Comparison of ENCODE assay signal across 18 cellular contexts in genomic region chr12:125246346-125246656, GRCh38.
DNase-seq lines count a peak whose midpoint lies in the region; ATAC-seq, FAIRE-seq and TF ChIP-seq lines count a peak whose summit lies in the region.
"Had no signal": no experiment of that assay in that cellular context is flagged by ENCODE, and none has a peak within 500 bp of the region (broad histone marks: within the 10 kb centered on the region; RNA-seq: fewer than 3 reads in every experiment).

No MANE protein-coding gene starts in this region.

- no peaks in the 10 kb centered on the region for H3K79me2 ChIP-seq in astrocyte (ENCODE audit: insufficient read depth, low read length)

- H3K27me3 Mint-ChIP-seq in astrocyte (ENCODE audit: low read depth, unreplicated experiment) (peaks cover 7% of the 10 kb centered on the region), glutamatergic neuron (ENCODE audit: unreplicated experiment) (peaks cover 16% of the 10 kb centered on the region), endothelial cell (ENCODE audit: unreplicated experiment) (no peaks in the 10 kb centered on the region)

- 15 to 27% (median 19%) methylated on average over 9 of the region's 9 CpGs for WGBS in psoas muscle, 3 donors

- H3K4me2 ChIP-seq in astrocyte (ENCODE audit: low read length), result peak overlapping the region; percentile 42
- H3K4me2 ChIP-seq: BLaER1 had no signal

- H3K27me3 ChIP-seq in astrocyte (ENCODE audit: insufficient read depth, low read length) (no peaks in the 10 kb centered on the region), psoas muscle (ENCODE audit: insufficient read depth in 3 of 3, low read length in 2 of 3) (peaks cover 0 to 9% (median 5%) of the 10 kb centered on the region in 3 donors), brain microvascular endothelial cell (replicated peaks) (no peaks in the 10 kb centered on the region)
- H3K27me3 ChIP-seq: BLaER1 had no signal

- no peak overlapping the region for H3K4me3 ChIP-seq in astrocyte (ENCODE audit: insufficient read depth, low read depth, low read length)
- H3K4me3 ChIP-seq in psoas muscle, result no peak overlapping the region
- H3K4me3 ChIP-seq in brain microvascular endothelial cell (ENCODE audit: low read depth, low read length), result no peak overlapping the region
- H3K4me3 ChIP-seq: BLaER1, MG63 had no signal

- DNase-seq in astrocyte (ENCODE audit: low read depth) (no peak), glutamatergic neuron (no peak), psoas muscle (no peak), endothelial cell (ENCODE audit: low spot score) (no peak), brain microvascular endothelial cell (no peak)
- DNase-seq: CD8-positive, alpha-beta T cell; IMR-90; Karpas-422; MG63; NCI-H1105; NCI-H187; OCI-M1; RPMI8226; SIG-M5 had no signal

- H3K36me3 ChIP-seq in astrocyte (ENCODE audit: insufficient read depth, low read length) (no peaks in the 10 kb centered on the region), psoas muscle (ENCODE audit: insufficient read depth in 1 of 2, low read depth in 1 of 2) (no peaks in the 10 kb centered on the region), brain microvascular endothelial cell (replicated peaks) (no peaks in the 10 kb centered on the region)
- H3K36me3 ChIP-seq: BLaER1, MG63 had no signal

- H3K36me3 Mint-ChIP-seq in astrocyte (ENCODE audit: low read depth, unreplicated experiment) (no peaks in the 10 kb centered on the region), glutamatergic neuron (ENCODE audit: unreplicated experiment) (peaks cover 4% of the 10 kb centered on the region), endothelial cell (ENCODE audit: low read depth, unreplicated experiment) (no peaks in the 10 kb centered on the region)
- H3K36me3 Mint-ChIP-seq: CD8-positive, alpha-beta T cell had no signal

- in situ Hi-C loops in brain microvascular endothelial cell (cut with HindIII; ENCODE audit: low pct_ligation_motif_present, low sequenced_read_pairs), result no loop called here

- peaks cover 2% of the 10 kb centered on the region for H3K9me3 Mint-ChIP-seq in astrocyte (ENCODE audit: unreplicated experiment)
- H3K9me3 Mint-ChIP-seq in glutamatergic neuron (ENCODE audit: unreplicated experiment), result peaks cover 11% of the 10 kb centered on the region
- no peaks in the 10 kb centered on the region for H3K9me3 Mint-ChIP-seq in endothelial cell (ENCODE audit: unreplicated experiment)
- H3K9me3 Mint-ChIP-seq: CD8-positive, alpha-beta T cell had no signal

- H3K4me3 Mint-ChIP-seq in astrocyte (ENCODE audit: unreplicated experiment) (no peak overlapping the region), glutamatergic neuron (ENCODE audit: unreplicated experiment) (peak overlapping the region; percentile 49), endothelial cell (ENCODE audit: unreplicated experiment) (no peak overlapping the region)
- H3K4me3 Mint-ChIP-seq: CD8-positive, alpha-beta T cell had no signal

- H3K27ac ChIP-seq in astrocyte (ENCODE audit: low read depth, low read length) (no peak overlapping the region), psoas muscle (no peak overlapping the region), brain microvascular endothelial cell (no peak overlapping the region)
- H3K27ac ChIP-seq: BLaER1 had no signal

- no peak overlapping the region for H3K9ac ChIP-seq in astrocyte (ENCODE audit: low read length)
- H3K9ac ChIP-seq: BLaER1 had no signal

- no peaks in the 10 kb centered on the region for H4K20me1 ChIP-seq in astrocyte (ENCODE audit: insufficient read depth, low read length)
- H4K20me1 ChIP-seq: BLaER1 had no signal

- H3K9me3 ChIP-seq in astrocyte (ENCODE audit: insufficient read depth, low read depth, low read length), result no peaks in the 10 kb centered on the region
- no peaks in the 10 kb centered on the region for H3K9me3 ChIP-seq in psoas muscle
- H3K9me3 ChIP-seq: BLaER1, MG63 had no signal

- no peaks in the 10 kb centered on the region for H3K4me1 ChIP-seq in astrocyte (ENCODE audit: insufficient read depth, low read length)
- no peaks in the 10 kb centered on the region for H3K4me1 ChIP-seq in psoas muscle

- peak overlapping the region; percentile 0 for H2AFZ ChIP-seq in astrocyte (ENCODE audit: low read depth, low read length)

- ATAC-seq in psoas muscle (peak in 3 of 4 donors; percentile 77 to 79 (median 79)), HG03139 (IDR thresholded peaks at IDR 0.05; ENCODE audit: unreplicated experiment) (no peak), HG03565 (IDR thresholded peaks at IDR 0.05; ENCODE audit: unreplicated experiment) (no peak)
- ATAC-seq: CD8-positive, alpha-beta T cell had no signal

- no peak for TF ChIP-seq CTCF in astrocyte (IDR thresholded peaks at IDR 0.05; ENCODE audit: insufficient read depth, low read depth, low read length)
- no peak for TF ChIP-seq CTCF in glutamatergic neuron (IDR thresholded peaks at IDR 0.05; ENCODE audit: partially characterized antibody, unreplicated experiment)
- no peak for TF ChIP-seq CTCF in psoas muscle (IDR thresholded peaks at IDR 0.05)
- TF ChIP-seq CTCF in endothelial cell (IDR thresholded peaks at IDR 0.05; ENCODE audit: unreplicated experiment), result no peak
- TF ChIP-seq CTCF in brain microvascular endothelial cell (IDR thresholded peaks at IDR 0.05; ENCODE audit: low read depth, low read length, missing control alignments), result no peak

- no peaks in the 10 kb centered on the region for H3K4me1 Mint-ChIP-seq in astrocyte (ENCODE audit: low read depth, unreplicated experiment)
- peaks cover 22% of the 10 kb centered on the region for H3K4me1 Mint-ChIP-seq in glutamatergic neuron (ENCODE audit: low read depth, unreplicated experiment)
- peaks cover 11% of the 10 kb centered on the region for H3K4me1 Mint-ChIP-seq in endothelial cell (ENCODE audit: unreplicated experiment)

- FAIRE-seq in astrocyte (lab: Jason Lieb, UNC), result no peak
- FAIRE-seq: GM19239 had no signal

- H3K27ac Mint-ChIP-seq in astrocyte (ENCODE audit: unreplicated experiment), result no peak overlapping the region
- peak overlapping the region; percentile 86 for H3K27ac Mint-ChIP-seq in glutamatergic neuron (ENCODE audit: unreplicated experiment)
- H3K27ac Mint-ChIP-seq in endothelial cell (ENCODE audit: unreplicated experiment), result no peak overlapping the region
- H3K27ac Mint-ChIP-seq: CD8-positive, alpha-beta T cell had no signal

- intact Hi-C loops in psoas muscle (cut with DNase I), result no loop called here

Comparison
In these comparisons a context has a peak if more than half of its experiments do, and no peak if none do; other contexts are left out.
1. ATAC-seq: peak in psoas muscle (3 of 4); none in HG03139 (single experiment) and HG03565 (single experiment).